7 cellular contexts compared by ENCODE assay signal in genomic region chr10:30706189-30706588, GRCh38.
DNase-seq lines count a peak whose midpoint lies in the region; ATAC-seq and TF ChIP-seq lines count a peak whose summit lies in the region.
"Not testable (repeated sequence)": the region's sequence is repeated elsewhere in the genome, so short reads cannot be mapped to it uniquely, and the experiment has no call there.

No MANE protein-coding gene starts in this region.

- ATAC-seq in DND-41 (ENCODE audit: insufficient read depth, low read depth); T-cell (replicated peaks in 1 of 4): not testable (repeated sequence)

- not testable (repeated sequence) for H3K27me3 Mint-ChIP-seq in T-cell; activated CD4-positive, alpha-beta memory T cell treated with anti-CD3 and anti-CD28 coated beads, Interleukin-2, amount 10 ng/mL, durations not matched to agents 7 days and 5 days; activated naive CD4-positive, alpha-beta T cell treated with anti-CD3 and anti-CD28 coated beads, Interleukin-2, amount 10 ng/mL, durations not matched to agents 7 days and 5 days

- peak overlapping the region; percentile 97 to 99 for H3K27ac Mint-ChIP-seq in T-cell
- H3K27ac Mint-ChIP-seq in activated CD4-positive, alpha-beta memory T cell treated with anti-CD3 and anti-CD28 coated beads, Interleukin-2, amount 10 ng/mL, durations not matched to agents 7 days and 5 days: peak overlapping the region; percentile 99
- peak overlapping the region; percentile 98 for H3K27ac Mint-ChIP-seq in activated naive CD4-positive, alpha-beta T cell treated with anti-CD3 and anti-CD28 coated beads, Interleukin-2, amount 10 ng/mL, durations not matched to agents 7 days and 5 days

- intact Hi-C loops in spleen (cut with DNase I; ENCODE audit: low total_unique reads): not testable (repeated sequence)

- H3K36me3 Mint-ChIP-seq in T-cell; activated naive CD4-positive, alpha-beta T cell treated with anti-CD3 and anti-CD28 coated beads, Interleukin-2, amount 10 ng/mL, durations not matched to agents 7 days and 5 days: not testable (repeated sequence)
- H3K36me3 Mint-ChIP-seq in activated CD4-positive, alpha-beta memory T cell treated with anti-CD3 and anti-CD28 coated beads, Interleukin-2, amount 10 ng/mL, durations not matched to agents 7 days and 5 days (ENCODE audit: low read depth): peaks cover 35% of the 10 kb centered on the region

- not testable (repeated sequence) for H3K9me3 ChIP-seq in DND-41 (ENCODE audit: insufficient read depth, low read length, severe bottlenecking); Loucy (ENCODE audit: insufficient read depth, low read depth, low read length); effector memory CD4-positive, alpha-beta T cell (ENCODE audit: control insufficient read depth, low read length); spleen

- H3K27me3 ChIP-seq in DND-41 (ENCODE audit: insufficient read depth, low read length, poor library complexity); Loucy (ENCODE audit: insufficient read depth, low read length, poor library complexity, severe bottlenecking); effector memory CD4-positive, alpha-beta T cell (replicated peaks; ENCODE audit: control insufficient read depth, insufficient read depth, low read length, poor library complexity, severe bottlenecking); spleen (replicated peaks in 1 of 7): not testable (repeated sequence)

- not testable (repeated sequence) for H3F3A ChIP-seq in Loucy (ENCODE audit: low read depth)

- not testable (repeated sequence) for H3K9me3 Mint-ChIP-seq in T-cell; activated CD4-positive, alpha-beta memory T cell treated with anti-CD3 and anti-CD28 coated beads, Interleukin-2, amount 10 ng/mL, durations not matched to agents 7 days and 5 days; activated naive CD4-positive, alpha-beta T cell treated with anti-CD3 and anti-CD28 coated beads, Interleukin-2, amount 10 ng/mL, durations not matched to agents 7 days and 5 days

- H2AFZ ChIP-seq in DND-41 (ENCODE audit: low read depth, low read length): peak overlapping the region; percentile 68
- H2AFZ ChIP-seq in Loucy (ENCODE audit: low read length): 0 out of 2 replicates have a peak overlapping the region, but pooled peaks have one; percentile 7

- H3K4me3 ChIP-seq in DND-41 (ENCODE audit: low read depth in 1 of 2, low read length in 2 of 2): peak overlapping the region in 1 of 2 experiments; percentile 51; a peak in 3 of 4 replicates
- peak overlapping the region; percentile 78 for H3K4me3 ChIP-seq in Loucy (ENCODE audit: low read length, poor library complexity, severe bottlenecking)
- H3K4me3 ChIP-seq in effector memory CD4-positive, alpha-beta T cell (ENCODE audit: insufficient read depth, low read depth, low read length, poor library complexity, severe bottlenecking); spleen: not testable (repeated sequence)

- POLR2A ChIA-PET in T-cell (lab: Charles Lee): interaction anchor here in 1 of 2 donors (0.6 to 0.7 kb wide), 2 partner anchors 8 to 115 kb away, joined by 3 read pairs; no protein-coding TSS in a partner anchor
- POLR2A ChIA-PET in activated CD4-positive, alpha-beta memory T cell treated with anti-CD3 and anti-CD28 coated beads, Interleukin-2, amount 10 ng/mL, durations not matched to agents 7 days and 5 days (lab: Charles Lee): interaction anchor here (0.6 to 7.1 kb wide), 5 partner anchors 9 to 615 kb away, joined by 3 to 149 read pairs (median 11); no protein-coding TSS in a partner anchor

- H3K9ac ChIP-seq in DND-41 (ENCODE audit: low read depth, low read length): peak overlapping the region; percentile 67
- peak overlapping the region; percentile 68 for H3K9ac ChIP-seq in Loucy (ENCODE audit: low read depth, low read length, poor library complexity, severe bottlenecking)

- peaks cover 67% of the 10 kb centered on the region for H3K4me1 ChIP-seq in DND-41 (ENCODE audit: insufficient read depth, low read length)
- peaks cover 41% of the 10 kb centered on the region for H3K4me1 ChIP-seq in Loucy (ENCODE audit: insufficient read depth, low read length, poor library complexity, severe bottlenecking)
- peaks cover 31% of the 10 kb centered on the region for H3K4me1 ChIP-seq in effector memory CD4-positive, alpha-beta T cell (ENCODE audit: control insufficient read depth, insufficient read depth, low read length, poor library complexity, severe bottlenecking)
- peaks cover 5 to 51% (median 36%) of the 10 kb centered on the region in 6 donors for H3K4me1 ChIP-seq in spleen

- peak overlapping the region; percentile 71 for H3K4me2 ChIP-seq in DND-41 (ENCODE audit: insufficient read depth, low read length)
- peak overlapping the region; percentile 94 for H3K4me2 ChIP-seq in Loucy (ENCODE audit: low read depth, low read length, poor library complexity, severe bottlenecking)

- DNase-seq in DND-41; T-cell; activated CD4-positive, alpha-beta memory T cell treated with anti-CD3 and anti-CD28 coated beads, Interleukin-2, amount 10 ng/mL, durations not matched to agents 7 days and 5 days; activated naive CD4-positive, alpha-beta T cell treated with anti-CD3 and anti-CD28 coated beads, Interleukin-2, amount 10 ng/mL, durations not matched to agents 7 days and 5 days; effector memory CD4-positive, alpha-beta T cell; spleen: not testable (repeated sequence)

- not testable (repeated sequence) for H3K9me2 ChIP-seq in Loucy (replicated peaks; ENCODE audit: low read depth, low read length)

- peak overlapping the region in 1 of 3 donors; percentile 35 for H3K4me3 Mint-ChIP-seq in T-cell
- peak overlapping the region; percentile 82 for H3K4me3 Mint-ChIP-seq in activated CD4-positive, alpha-beta memory T cell treated with anti-CD3 and anti-CD28 coated beads, Interleukin-2, amount 10 ng/mL, durations not matched to agents 7 days and 5 days
- peak overlapping the region; percentile 26 for H3K4me3 Mint-ChIP-seq in activated naive CD4-positive, alpha-beta T cell treated with anti-CD3 and anti-CD28 coated beads, Interleukin-2, amount 10 ng/mL, durations not matched to agents 7 days and 5 days

- H3K36me3 ChIP-seq in DND-41 (ENCODE audit: insufficient read depth, low read length); Loucy (ENCODE audit: insufficient read depth, low read length); effector memory CD4-positive, alpha-beta T cell (ENCODE audit: control insufficient read depth, insufficient read depth, low read length); spleen: not testable (repeated sequence)

- not testable (repeated sequence) for TF ChIP-seq CTCF in DND-41 (IDR thresholded peaks at IDR 0.05; ENCODE audit: borderline replicate concordance, extremely low read depth, low read length, poor library complexity, severe bottlenecking); Loucy (conservative IDR thresholded peaks at IDR 0.05; ENCODE audit: low read length); spleen (IDR thresholded peaks at IDR 0.05 in 8 of 11, conservative IDR thresholded peaks at IDR 0.05 in 3 of 11)

- H4K20me1 ChIP-seq in DND-41 (ENCODE audit: insufficient read depth, low read length); Loucy (ENCODE audit: insufficient read depth, low read length, poor library complexity, severe bottlenecking): not testable (repeated sequence)

- H3K4me1 Mint-ChIP-seq in T-cell: peaks cover 52 to 60% (median 58%) of the 10 kb centered on the region in 3 donors
- H3K4me1 Mint-ChIP-seq in activated CD4-positive, alpha-beta memory T cell treated with anti-CD3 and anti-CD28 coated beads, Interleukin-2, amount 10 ng/mL, durations not matched to agents 7 days and 5 days: peaks cover 60% of the 10 kb centered on the region
- peaks cover 63% of the 10 kb centered on the region for H3K4me1 Mint-ChIP-seq in activated naive CD4-positive, alpha-beta T cell treated with anti-CD3 and anti-CD28 coated beads, Interleukin-2, amount 10 ng/mL, durations not matched to agents 7 days and 5 days

- peak overlapping the region; percentile 97 for H3K27ac ChIP-seq in DND-41 (ENCODE audit: low read length)
- peak overlapping the region; percentile 76 for H3K27ac ChIP-seq in effector memory CD4-positive, alpha-beta T cell (ENCODE audit: insufficient read depth, low read length, poor library complexity, severe bottlenecking)
- H3K27ac ChIP-seq in spleen: peak overlapping the region; percentile 68 to 93 (median 83)

- CTCF ChIA-PET in T-cell (lab: Charles Lee): interaction anchor here (0.6 to 1.0 kb wide), 3 partner anchors 18 to 759 kb away, joined by 3 to 5 read pairs (median 3); no protein-coding TSS in a partner anchor
- CTCF ChIA-PET in activated CD4-positive, alpha-beta memory T cell treated with anti-CD3 and anti-CD28 coated beads, Interleukin-2, amount 10 ng/mL, durations not matched to agents 7 days and 5 days (lab: Charles Lee): interaction anchor here (2.0 to 5.6 kb wide), 3 partner anchors 18 to 35 kb away, joined by 4 to 84 read pairs (median 7); no protein-coding TSS in a partner anchor
- CTCF ChIA-PET in activated naive CD4-positive, alpha-beta T cell treated with anti-CD3 and anti-CD28 coated beads, Interleukin-2, amount 10 ng/mL, durations not matched to agents 7 days and 5 days (lab: Charles Lee): interaction anchor here (3.3 to 5.7 kb wide), 2 partner anchors 12 to 19 kb away, joined by 13 to 41 read pairs; no protein-coding TSS in a partner anchor

- 67 to 100% (median 86%) methylated on average over 1 of the region's 1 CpG for WGBS in spleen, 5 donors

- TF ChIP-seq POLR2A in spleen (IDR thresholded peaks at IDR 0.05): not testable (repeated sequence)

- not testable (repeated sequence) for H3K79me2 ChIP-seq in DND-41 (ENCODE audit: insufficient read depth, low read length)
- H3K79me2 ChIP-seq in Loucy (ENCODE audit: insufficient read depth, low read length): peaks cover 23% of the 10 kb centered on the region; the same call in 1 of the 2 replicates
